ENCODE assay signal across 1 cellular context in genomic region chr2:128379021-128380005, GRCh38.
TF ChIP-seq lines count a peak whose summit lies in the region.

No MANE protein-coding gene starts in this region.

TF ChIP-seq in HepG2, 621 proteins besides CTCF, POLR2A, EP300 and RAD21 (continued from another document and continues in another):
- TF ChIP-seq ZBTB10 (CRISPR knock-in tag; IDR thresholded peaks at IDR 0.05; ENCODE audit: borderline replicate concordance) (no peak), MEIS2 (CRISPR knock-in tag; IDR thresholded peaks at IDR 0.05) (peak; percentile 68; the same call in 1 of the 2 replicates), AHDC1 (CRISPR knock-in tag; IDR thresholded peaks at IDR 0.05; ENCODE audit: borderline replicate concordance) (peak; percentile 39; the same call in 1 of the 2 replicates), ZFAT (CRISPR knock-in tag; conservative IDR thresholded peaks at IDR 0.05) (no peak), KLF6 (CRISPR knock-in tag; IDR thresholded peaks at IDR 0.05) (no peak), ZNF883 (CRISPR knock-in tag; IDR thresholded peaks at IDR 0.05; ENCODE audit: not compliant biosample characterization) (no peak), ZNF225 (CRISPR knock-in tag; IDR thresholded peaks at IDR 0.05) (no peak), NFE2 (CRISPR knock-in tag; IDR thresholded peaks at IDR 0.05) (no peak), ZNF431 (CRISPR knock-in tag; IDR thresholded peaks at IDR 0.05; ENCODE audit: borderline replicate concordance, low read depth) (no peak), IKZF4 (CRISPR knock-in tag; IDR thresholded peaks at IDR 0.05; ENCODE audit: borderline replicate concordance, low read depth, not compliant biosample characterization) (no peak), ZNF20 (CRISPR knock-in tag; IDR thresholded peaks at IDR 0.05) (no peak), ZNF615 (CRISPR knock-in tag; IDR thresholded peaks at IDR 0.05; ENCODE audit: borderline replicate concordance) (no peak), MXD4 (CRISPR knock-in tag; IDR thresholded peaks at IDR 0.05) (peak; percentile 61; the same call in 1 of the 2 replicates), ZNF569 (CRISPR knock-in tag; IDR thresholded peaks at IDR 0.05; ENCODE audit: borderline replicate concordance) (no peak), ZNF737 (CRISPR knock-in tag; IDR thresholded peaks at IDR 0.05; ENCODE audit: borderline replicate concordance) (no peak), ZNF652 (CRISPR knock-in tag; IDR thresholded peaks at IDR 0.05; ENCODE audit: borderline replicate concordance, low read depth) (no peak), ZZZ3 (CRISPR knock-in tag; IDR thresholded peaks at IDR 0.05; ENCODE audit: borderline replicate concordance) (no peak), ZNF609 (CRISPR knock-in tag; IDR thresholded peaks at IDR 0.05; ENCODE audit: borderline replicate concordance) (peak; percentile 95), PAWR (CRISPR knock-in tag; IDR thresholded peaks at IDR 0.05; ENCODE audit: borderline replicate concordance) (no peak), ZNF280D (CRISPR knock-in tag; IDR thresholded peaks at IDR 0.05) (no peak), AGO1 (IDR thresholded peaks at IDR 0.05; ENCODE audit: low read depth, low read length, poor library complexity, severe bottlenecking) (no peak), ZFP36 (IDR thresholded peaks at IDR 0.05; ENCODE audit: borderline replicate concordance, low read depth, low read length, partially characterized antibody) (no peak), ZNF616 (CRISPR knock-in tag; IDR thresholded peaks at IDR 0.05; ENCODE audit: low read depth) (peak; percentile 71; the same call in 1 of the 2 replicates), NFATC3 (CRISPR knock-in tag; IDR thresholded peaks at IDR 0.05) (no peak), IRF9 (CRISPR knock-in tag; IDR thresholded peaks at IDR 0.05; ENCODE audit: borderline replicate concordance) (no peak), POLR2AphosphoS2 (IDR thresholded peaks at IDR 0.05; ENCODE audit: low read depth, low read length) (no peak), ERF (CRISPR knock-in tag; IDR thresholded peaks at IDR 0.05) (no peak), CBFB (CRISPR knock-in tag; IDR thresholded peaks at IDR 0.05) (0 out of 2 replicates have a peak, but pooled peaks have one; percentile 20), ZNF180 (CRISPR knock-in tag; IDR thresholded peaks at IDR 0.05; ENCODE audit: borderline replicate concordance, low read depth) (no peak), CC2D1A (CRISPR knock-in tag; IDR thresholded peaks at IDR 0.05) (no peak), ZNF296 (CRISPR knock-in tag; conservative IDR thresholded peaks at IDR 0.05) (peak; percentile 60; the same call in 1 of the 2 replicates), ELF1 (CRISPR knock-in tag; IDR thresholded peaks at IDR 0.05) (no peak), TSC22D2 (CRISPR knock-in tag; IDR thresholded peaks at IDR 0.05; ENCODE audit: borderline replicate concordance) (no peak), HIVEP1 (CRISPR knock-in tag; IDR thresholded peaks at IDR 0.05) (no peak), ZBTB38 (CRISPR knock-in tag; IDR thresholded peaks at IDR 0.05) (no peak)
- TF ChIP-seq, protein P1, sequence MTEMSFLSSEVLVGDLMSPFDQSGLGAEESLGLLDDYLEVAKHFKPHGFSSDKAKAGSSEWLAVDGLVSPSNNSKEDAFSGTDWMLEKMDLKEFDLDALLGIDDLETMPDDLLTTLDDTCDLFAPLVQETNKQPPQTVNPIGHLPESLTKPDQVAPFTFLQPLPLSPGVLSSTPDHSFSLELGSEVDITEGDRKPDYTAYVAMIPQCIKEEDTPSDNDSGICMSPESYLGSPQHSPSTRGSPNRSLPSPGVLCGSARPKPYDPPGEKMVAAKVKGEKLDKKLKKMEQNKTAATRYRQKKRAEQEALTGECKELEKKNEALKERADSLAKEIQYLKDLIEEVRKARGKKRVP (CRISPR knock-in tag; IDR thresholded peaks at IDR 0.05) = no peak
- TF ChIP-seq, protein P2, sequence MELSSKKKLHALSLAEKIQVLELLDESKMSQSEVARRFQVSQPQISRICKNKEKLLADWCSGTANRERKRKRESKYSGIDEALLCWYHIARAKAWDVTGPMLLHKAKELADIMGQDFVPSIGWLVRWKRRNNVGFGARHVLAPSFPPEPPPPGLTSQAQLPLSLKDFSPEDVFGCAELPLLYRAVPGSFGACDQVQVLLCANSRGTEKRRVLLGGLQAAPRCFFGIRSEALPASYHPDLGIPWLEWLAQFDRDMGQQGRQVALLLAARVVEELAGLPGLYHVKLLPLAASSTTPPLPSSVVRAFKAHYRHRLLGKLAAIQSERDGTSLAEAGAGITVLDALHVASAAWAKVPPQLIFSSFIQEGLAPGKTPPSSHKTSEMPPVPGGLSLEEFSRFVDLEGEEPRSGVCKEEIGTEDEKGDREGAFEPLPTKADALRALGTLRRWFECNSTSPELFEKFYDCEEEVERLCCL (CRISPR knock-in tag; IDR thresholded peaks at IDR 0.05; ENCODE audit: borderline replicate concordance) = no peak
- TF ChIP-seq, protein P3, sequence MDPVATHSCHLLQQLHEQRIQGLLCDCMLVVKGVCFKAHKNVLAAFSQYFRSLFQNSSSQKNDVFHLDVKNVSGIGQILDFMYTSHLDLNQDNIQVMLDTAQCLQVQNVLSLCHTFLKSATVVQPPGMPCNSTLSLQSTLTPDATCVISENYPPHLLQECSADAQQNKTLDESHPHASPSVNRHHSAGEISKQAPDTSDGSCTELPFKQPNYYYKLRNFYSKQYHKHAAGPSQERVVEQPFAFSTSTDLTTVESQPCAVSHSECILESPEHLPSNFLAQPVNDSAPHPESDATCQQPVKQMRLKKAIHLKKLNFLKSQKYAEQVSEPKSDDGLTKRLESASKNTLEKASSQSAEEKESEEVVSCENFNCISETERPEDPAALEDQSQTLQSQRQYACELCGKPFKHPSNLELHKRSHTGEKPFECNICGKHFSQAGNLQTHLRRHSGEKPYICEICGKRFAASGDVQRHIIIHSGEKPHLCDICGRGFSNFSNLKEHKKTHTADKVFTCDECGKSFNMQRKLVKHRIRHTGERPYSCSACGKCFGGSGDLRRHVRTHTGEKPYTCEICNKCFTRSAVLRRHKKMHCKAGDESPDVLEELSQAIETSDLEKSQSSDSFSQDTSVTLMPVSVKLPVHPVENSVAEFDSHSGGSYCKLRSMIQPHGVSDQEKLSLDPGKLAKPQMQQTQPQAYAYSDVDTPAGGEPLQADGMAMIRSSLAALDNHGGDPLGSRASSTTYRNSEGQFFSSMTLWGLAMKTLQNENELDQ (CRISPR knock-in tag; IDR thresholded peaks at IDR 0.05; ENCODE audit: borderline replicate concordance) = no peak
